ENCODE assay signal across 8 cellular contexts in the genomic region with DNA sequence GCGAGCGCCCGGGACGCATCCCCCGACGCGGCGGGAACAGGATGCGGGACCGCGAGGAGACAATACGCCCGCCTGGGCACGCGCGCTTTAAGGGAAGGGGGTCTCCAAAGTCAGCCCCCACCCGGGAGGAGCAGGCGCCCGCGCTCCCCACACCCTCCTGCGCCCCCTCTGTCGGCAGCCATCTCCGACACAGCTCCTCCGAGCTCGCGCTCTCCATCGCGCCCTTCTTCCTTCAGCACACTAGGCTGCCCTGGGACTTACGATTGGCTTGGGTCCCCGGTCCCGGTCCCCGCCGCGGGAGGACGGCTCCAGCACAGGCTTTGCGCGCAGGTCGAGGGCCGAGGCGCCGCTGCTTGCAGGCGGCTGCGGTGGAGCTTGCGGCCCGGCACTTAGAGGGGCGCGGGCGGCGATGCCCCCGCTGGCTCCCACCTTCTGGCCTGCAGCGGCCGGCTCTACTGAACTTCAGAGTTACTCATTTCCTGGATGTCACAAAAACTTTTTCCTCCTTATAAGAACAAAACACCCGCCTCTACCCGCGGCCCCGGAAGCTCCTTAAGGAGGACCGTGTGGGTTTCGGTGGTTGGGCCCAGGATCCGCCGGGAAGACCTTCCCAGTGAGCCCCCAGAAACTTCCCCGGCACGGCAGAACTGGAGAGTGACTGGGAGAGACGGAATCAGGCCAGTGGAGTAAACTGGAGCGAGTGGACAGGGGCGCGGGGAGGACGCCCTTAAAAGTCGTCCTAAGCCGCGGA. TPM values are rescaled to one million over a fixed set of nuclear protein-coding genes. Genes with fewer than 3 reads are reported as not detected.
DNase-seq lines count a peak whose midpoint lies in the region; ATAC-seq, FAIRE-seq and TF ChIP-seq lines count a peak whose summit lies in the region.

A gene with protein sequence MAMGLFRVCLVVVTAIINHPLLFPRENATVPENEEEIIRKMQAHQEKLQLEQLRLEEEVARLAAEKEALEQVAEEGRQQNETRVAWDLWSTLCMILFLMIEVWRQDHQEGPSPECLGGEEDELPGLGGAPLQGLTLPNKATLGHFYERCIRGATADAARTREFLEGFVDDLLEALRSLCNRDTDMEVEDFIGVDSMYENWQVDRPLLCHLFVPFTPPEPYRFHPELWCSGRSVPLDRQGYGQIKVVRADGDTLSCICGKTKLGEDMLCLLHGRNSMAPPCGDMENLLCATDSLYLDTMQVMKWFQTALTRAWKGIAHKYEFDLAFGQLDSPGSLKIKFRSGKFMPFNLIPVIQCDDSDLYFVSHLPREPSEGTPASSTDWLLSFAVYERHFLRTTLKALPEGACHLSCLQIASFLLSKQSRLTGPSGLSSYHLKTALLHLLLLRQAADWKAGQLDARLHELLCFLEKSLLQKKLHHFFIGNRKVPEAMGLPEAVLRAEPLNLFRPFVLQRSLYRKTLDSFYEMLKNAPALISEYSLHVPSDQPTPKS (minus strand): TSS at position 481 of the 751 bp plus-strand sequence. CDS start 22,414 bp downstream, outside the sequence.

- TF ChIP-seq CTCF in heart right ventricle (IDR thresholded peaks at IDR 0.05): peak in 4 of 9 donors; percentile 26 to 44 (median 38)
- no peak for TF ChIP-seq CTCF in psoas muscle (IDR thresholded peaks at IDR 0.05)

- peak within 1 kb of the TSS; percentile 92 for H3K4me3 ChIP-seq in adipocyte (ENCODE audit: low read length)
- H3K4me3 ChIP-seq in heart right ventricle: peak within 1 kb of the TSS; percentile 86 to 98 (median 92)
- peak within 1 kb of the TSS; percentile 89 for H3K4me3 ChIP-seq in psoas muscle

- H3K27me3 ChIP-seq in adipocyte (replicated peaks; ENCODE audit: control insufficient read depth, insufficient read depth, low read length) (no peaks in the 10 kb centered on the region), heart right ventricle (no peaks in the 10 kb centered on the region), psoas muscle (ENCODE audit: insufficient read depth in 3 of 3, low read length in 2 of 3) (no peaks in the 10 kb centered on the region)

- H3K27ac ChIP-seq in heart right ventricle: peak within 1 kb of the TSS; percentile 92 to 100 (median 99)
- H3K27ac ChIP-seq in psoas muscle: peak within 1 kb of the TSS; percentile 97

- H3K9ac ChIP-seq in adipocyte (ENCODE audit: low read length): peak within 1 kb of the TSS; percentile 93

- H3K9me3 ChIP-seq in adipocyte (ENCODE audit: control insufficient read depth, low read length): no peaks in the 10 kb centered on the region
- H3K9me3 ChIP-seq in heart right ventricle: no peaks in the 10 kb centered on the region
- H3K9me3 ChIP-seq in psoas muscle: no peaks in the 10 kb centered on the region

- 0% methylated on average over 69 to 70 of the region's 70 CpGs for WGBS in heart right ventricle, 2 donors
- 0 to 1% (median 0%) methylated on average over 51 to 70 of the region's 70 CpGs for WGBS in psoas muscle, 3 donors

- no peak for FAIRE-seq in HTR-8/SVneo (lab: Jason Lieb, UNC)

- DNase-seq in DMS53 (lab: John Stamatoyannopoulos, UW) (peak; percentile 68), HTR-8/SVneo (ENCODE audit: insufficient read length, low spot score) (peak; percentile 66), SW480 (ENCODE audit: low spot score) (peak; percentile 74), adipocyte (ENCODE audit: low read depth) (peak; percentile 86), heart right ventricle (peak; percentile 70 to 84), psoas muscle (peak; percentile 76 to 84), NCI-H345 (lab: John Stamatoyannopoulos, UW) (no peak)

- intact Hi-C loops in heart right ventricle (cut with DNase I) (loop anchor here in 5 of 10 donors (2.0 to 10.0 kb wide), 5 partner anchors 33 to 423 kb away; a partner anchor contains a TSS), psoas muscle (cut with DNase I) (loop anchor here in 1 of 2 donors (1.0 kb wide), 1 partner anchor 28 kb away; no protein-coding TSS in a partner anchor)

- H3K4me1 ChIP-seq in adipocyte (ENCODE audit: control insufficient read depth, insufficient read depth, low read length) (peaks cover 27% of the 10 kb centered on the region), heart right ventricle (peaks cover 5 to 73% (median 61%) of the 10 kb centered on the region in 9 donors), psoas muscle (peaks cover 51% of the 10 kb centered on the region)

- H3K36me3 ChIP-seq in adipocyte (ENCODE audit: control insufficient read depth, insufficient read depth, low read length, severe bottlenecking) (no peaks in the 10 kb centered on the region), heart right ventricle (peaks cover 0 to 17% (median 0%) of the 10 kb centered on the region in 9 donors), psoas muscle (ENCODE audit: insufficient read depth in 1 of 2, low read depth in 1 of 2) (peaks cover 0 to 3% of the 10 kb centered on the region in 2 donors)

- ATAC-seq in GM21360 (IDR thresholded peaks at IDR 0.05; ENCODE audit: unreplicated experiment) (peak; percentile 59), heart right ventricle (peak; percentile 75 to 88 (median 82)), psoas muscle (peak; percentile 70 to 80 (median 75))

RNA-seq across cellular contexts. Expression of the gene that starts here (rescaled TPM):
- 10 to 100 TPM; 18.6 to 87.2 (median 35.9) TPM for total RNA-seq in heart right ventricle
- 10 to 100 TPM; 17.5 to 41.6 TPM for polyA plus RNA-seq in heart right ventricle
- 10 to 100 TPM in 1 of 4 donors, 1 to 10 TPM in 3; 7.2 to 25.6 (median 8.6) TPM for total RNA-seq in psoas muscle
- 100 to 1,000 TPM in 1 of 3 donors, 10 to 100 TPM in 1, 1 to 10 TPM in 1; 6.2 to 118 (median 12.3) TPM for polyA plus RNA-seq in psoas muscle
